ENCODE assay signal across 22 cellular contexts in the genomic region with DNA sequence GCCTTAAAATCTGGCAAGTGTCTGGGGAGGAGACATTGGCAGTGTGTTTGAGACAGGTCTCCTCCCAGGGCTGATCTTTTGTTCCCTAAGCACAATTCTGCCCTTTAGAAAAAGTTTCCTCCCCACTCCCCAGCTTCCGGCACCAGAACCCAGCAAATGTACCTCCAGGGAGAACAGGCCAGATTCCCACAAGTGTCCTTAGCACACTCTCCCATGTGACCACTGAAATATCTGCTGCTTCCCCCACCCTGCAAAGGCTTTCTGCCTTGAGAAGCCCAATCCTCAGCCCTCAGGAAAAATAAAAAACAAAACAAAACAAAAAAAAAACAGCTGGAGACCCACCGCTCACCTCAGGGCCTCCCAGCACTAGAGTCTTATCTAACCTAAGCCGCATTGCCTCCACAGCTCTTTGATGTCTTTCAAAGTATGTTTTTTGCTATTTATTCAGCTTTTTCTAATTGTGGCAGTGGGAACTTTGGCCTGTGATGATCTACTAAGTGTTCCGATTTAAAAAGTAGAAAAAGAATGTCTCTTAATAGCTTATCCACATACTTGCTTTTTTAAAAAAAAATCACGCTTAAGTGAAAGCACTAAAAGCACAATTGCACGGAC. TPM values are rescaled to one million over a fixed set of nuclear protein-coding genes. Genes with fewer than 3 reads are reported as not detected.
DNase-seq lines count a peak whose midpoint lies in the region; ATAC-seq, FAIRE-seq and TF ChIP-seq lines count a peak whose summit lies in the region.
"Had no signal": no experiment of that assay in that cellular context is flagged by ENCODE, and none has a peak within 500 bp of the region (broad histone marks: within the 10 kb centered on the region; RNA-seq: fewer than 3 reads in every experiment).

No MANE protein-coding gene starts in this region.

- H3K4me1 ChIP-seq in Caco-2 = peaks cover 73% of the 10 kb centered on the region
- peaks cover 51% of the 10 kb centered on the region for H3K4me1 ChIP-seq in hepatocyte (ENCODE audit: insufficient read depth)

- FAIRE-seq in GM12892 (lab: Jason Lieb, UNC) = no peak
- FAIRE-seq in GM12891 (lab: Jason Lieb, UNC) = no peak
- FAIRE-seq: K562 had no signal

- ATAC-seq in GM21367 (IDR thresholded peaks at IDR 0.05; ENCODE audit: unreplicated experiment) = no peak
- ATAC-seq: body of pancreas, gastroesophageal sphincter, K562 had no signal

- H3K79me2 ChIP-seq in hepatocyte = no peaks in the 10 kb centered on the region

- WGBS in hepatocyte (ENCODE audit: low lambda C conversion rate, missing lambda C conversion rate) = 44% methylated on average over 6 of the region's 6 CpGs

- H3K4me3 ChIP-seq in Caco-2 (ENCODE audit: low read depth, low read length) = no peak overlapping the region
- H3K4me3 ChIP-seq in hepatocyte = no peak overlapping the region
- H3K4me3 ChIP-seq: body of pancreas, gastroesophageal sphincter, K562, thyroid gland had no signal

- no peaks in the 10 kb centered on the region for H3K27me3 ChIP-seq in Caco-2 (replicated peaks; ENCODE audit: control insufficient read depth, insufficient read depth, low read length)
- H3K27me3 ChIP-seq in hepatocyte = no peaks in the 10 kb centered on the region
- H3K27me3 ChIP-seq: body of pancreas, gastroesophageal sphincter, thyroid gland had no signal

- intact Hi-C loops in Caco-2 (cut with micrococcal nuclease; ENCODE audit: unreplicated experiment) (no loop called here), posterior vena cava (cut with DNase I) (no loop called here)

- CTCF ChIA-PET in Caco-2 (lab: Charles Lee) = interaction anchor here (1.2 to 1.5 kb wide), 3 partner anchors 10 to 30 kb away, joined by 3 to 7 read pairs (median 4); no protein-coding TSS in a partner anchor

- H3K9me3 ChIP-seq in Caco-2 (no peaks in the 10 kb centered on the region), hepatocyte (ENCODE audit: low read depth) (no peaks in the 10 kb centered on the region)
- H3K9me3 ChIP-seq: body of pancreas, gastroesophageal sphincter, thyroid gland had no signal

- TF ChIP-seq CTCF in Caco-2 (IDR thresholded peaks at IDR 0.05; ENCODE audit: insufficient read depth in 1 of 2, low read depth in 1 of 2, low read length in 1 of 2, severe bottlenecking in 1 of 2, unreplicated experiment in 1 of 2) (no peak), brain (conservative IDR thresholded peaks at IDR 0.05) (no peak), hepatocyte (IDR thresholded peaks at IDR 0.05; ENCODE audit: poor library complexity) (no peak)

- H3K27ac ChIP-seq in hepatocyte = peak overlapping the region; percentile 19
- H3K27ac ChIP-seq: body of pancreas, gastroesophageal sphincter, WERI-Rb-1 had no signal

- TF ChIP-seq POLR2A in GM12892 (IDR thresholded peaks at IDR 0.05; ENCODE audit: low read depth, low read length) (no peak), GM12891 (IDR thresholded peaks at IDR 0.05; ENCODE audit: low read depth, low read length) (no peak)

- peak overlapping the region; percentile 36 for H2AFZ ChIP-seq in hepatocyte

- H3K27me3 Mint-ChIP-seq in Caco-2 (ENCODE audit: insufficient read depth, unreplicated experiment) = no peaks in the 10 kb centered on the region
- H3K27me3 Mint-ChIP-seq in brain = peaks cover 4% of the 10 kb centered on the region

- H3K36me3 Mint-ChIP-seq in Caco-2 (ENCODE audit: insufficient read depth, unreplicated experiment) (peaks cover 19% of the 10 kb centered on the region), brain (no peaks in the 10 kb centered on the region)
- H3K36me3 Mint-ChIP-seq: activated naive CD4-positive, alpha-beta T cell treated with anti-CD3 and anti-CD28 coated beads, Interleukin-2, amount 50 U/mL, for 24 hours had no signal

- H3K36me3 ChIP-seq in Caco-2 (ENCODE audit: control insufficient read depth, insufficient read depth, low read length) = no peaks in the 10 kb centered on the region
- H3K36me3 ChIP-seq in hepatocyte (replicated peaks; ENCODE audit: insufficient read depth, low read depth) = no peaks in the 10 kb centered on the region
- H3K36me3 ChIP-seq: gastroesophageal sphincter, thyroid gland, WERI-Rb-1 had no signal

- H4K20me1 ChIP-seq in hepatocyte (ENCODE audit: insufficient read depth, poor library complexity, severe bottlenecking) = no peaks in the 10 kb centered on the region

- BruUV-seq in Caco-2 (replicated peaks; lab: Mats Ljungman, UMichigan) = no TSS peak

- H3K4me3 Mint-ChIP-seq in Caco-2 (ENCODE audit: unreplicated experiment) = peak overlapping the region; percentile 53
- H3K4me3 Mint-ChIP-seq in brain = no peak overlapping the region
- H3K4me3 Mint-ChIP-seq: activated naive CD4-positive, alpha-beta T cell treated with anti-CD3 and anti-CD28 coated beads, Interleukin-2, amount 50 U/mL, for 24 hours; activated T-cell treated with anti-CD3 and anti-CD28 coated beads, Interleukin-2, amount 50 U/mL, for 24 hours had no signal

- no peaks in the 10 kb centered on the region for H3K9me3 Mint-ChIP-seq in Caco-2 (ENCODE audit: unreplicated experiment)
- H3K9me3 Mint-ChIP-seq in brain = peaks cover 0 to 11% (median 3%) of the 10 kb centered on the region in 5 experiments
- H3K9me3 Mint-ChIP-seq: activated naive CD4-positive, alpha-beta T cell treated with anti-CD3 and anti-CD28 coated beads, Interleukin-2, amount 50 U/mL, for 24 hours; activated T-cell treated with anti-CD3 and anti-CD28 coated beads, Interleukin-2, amount 50 U/mL, for 24 hours had no signal

- peak overlapping the region; percentile 97 for H3K27ac Mint-ChIP-seq in Caco-2 (ENCODE audit: unreplicated experiment)
- peak overlapping the region in 3 of 5 experiments; percentile 77 to 79 (median 77) for H3K27ac Mint-ChIP-seq in brain
- H3K27ac Mint-ChIP-seq: activated naive CD4-positive, alpha-beta T cell treated with anti-CD3 and anti-CD28 coated beads, Interleukin-2, amount 50 U/mL, for 24 hours; activated T-cell treated with anti-CD3 and anti-CD28 coated beads, Interleukin-2, amount 50 U/mL, for 24 hours had no signal

- H3K4me1 Mint-ChIP-seq in Caco-2 (ENCODE audit: low read depth, unreplicated experiment) = peaks cover 56% of the 10 kb centered on the region
- peaks cover 47% of the 10 kb centered on the region for H3K4me1 Mint-ChIP-seq in brain
- H3K4me1 Mint-ChIP-seq: activated naive CD4-positive, alpha-beta T cell treated with anti-CD3 and anti-CD28 coated beads, Interleukin-2, amount 50 U/mL, for 24 hours had no signal

- peak overlapping the region; percentile 18 for H3K4me2 ChIP-seq in hepatocyte

- POLR2A ChIA-PET in Caco-2 (lab: Charles Lee) = interaction anchor here (0.6 to 1.7 kb wide), 7 partner anchors 11 to 730 kb away, joined by 3 to 16 read pairs (median 5); no protein-coding TSS in a partner anchor

- H3K9me2 ChIP-seq in hepatocyte (replicated peaks; ENCODE audit: insufficient read depth) = no peaks in the 10 kb centered on the region

- DNase-seq in Caco-2 = peak; percentile 65 to 71
- DNase-seq in hepatocyte (ENCODE audit: low spot score) = no peak
- peak; percentile 45 for DNase-seq in posterior vena cava (ENCODE audit: low spot score)
- no peak for DNase-seq in GM12892 (ENCODE audit: insufficient read length)
- DNase-seq in C1 segment of cervical spinal cord (lab: John Stamatoyannopoulos, UW) = no peak
- no peak for DNase-seq in GM12891 (ENCODE audit: insufficient read length, low spot score)
- DNase-seq: activated CD4-positive, alpha-beta T cell treated with anti-CD3 and anti-CD28 coated beads, Interleukin-2, amount 50 U/mL, for 48 hours; activated T-cell treated with anti-CD3 and anti-CD28 coated beads, Interleukin-2, amount 50 U/mL, for 24 hours; MV-4-11; NCI-H2081; NCI-H510A treated with DMSO at 0.1 percent for 48 hours; SHP77; stimulated activated CD4-positive, alpha-beta T cell treated with anti-CD3 and anti-CD28 coated beads, Interleukin-12 subunit alpha, Interleukin-12 subunit beta, amount 100 ng/mL, for 4 hours; thyroid gland; WERI-Rb-1 had no signal

TF ChIP-seq in GM12891, 5 proteins besides CTCF, POLR2A, EP300 and RAD21:
- TF ChIP-seq SPI1 (IDR thresholded peaks at IDR 0.05; ENCODE audit: low read depth, low read length) (no peak), PAX5 (IDR thresholded peaks at IDR 0.05; ENCODE audit: insufficient read depth, low read length, severe bottlenecking) (no peak), POLR2AphosphoS5 (IDR thresholded peaks at IDR 0.05; ENCODE audit: low read depth, low read length) (no peak), POU2F2 (IDR thresholded peaks at IDR 0.05; ENCODE audit: low read depth, low read length) (no peak), TAF1 (IDR thresholded peaks at IDR 0.05; ENCODE audit: low read depth, low read length) (no peak)

RNA-seq across cellular contexts. Expression of a gene that starts 29.0 kb away (rescaled TPM):
- 510 and 519 TPM in 2 replicates for total RNA-seq in Caco-2 (2022)
- polyA plus RNA-seq in brain (ENCODE audit: insufficient read depth, low read depth, low replicate concordance) = 135 TPM
- total RNA-seq in hepatocyte = 185 and 201 TPM in 2 replicates
- 669 and 709 TPM in 2 replicates for polyA plus RNA-seq in hepatocyte
- total RNA-seq in posterior vena cava = 1,000 to 10,000 TPM in 1 of 2 donors, 100 to 1,000 TPM in 1; 608 to 1,210 TPM
- not detected for polyA plus RNA-seq in GM12892 (2012; ENCODE audit: missing spikeins)
- polyA plus RNA-seq in GM12891 (2012; ENCODE audit: low read depth, missing spikeins) = 0.03 TPM
- total RNA-seq: T-helper 1 cell treated with Interleukin-12 subunit alpha and Interleukin-12 subunit beta and Interleukin-4 antibody, amounts not matched to agents 30 ng/mL and 1 ng/mL, for 36 hours had no signal
- polyA plus RNA-seq: K562 had no signal

Comparison
In these comparisons a context has a peak if more than half of its experiments do, and no peak if none do; other contexts are left out.
1. DNase-seq: peak in Caco-2 (2 of 2) and posterior vena cava (single experiment); none in hepatocyte (single experiment), GM12892 (single experiment), C1 segment of cervical spinal cord (0 of 14) and GM12891 (single experiment).